Comparison of ENCODE assay signal across 35 cellular contexts in genomic region chr3:99500485-99500884, GRCh38.
DNase-seq lines count a peak whose midpoint lies in the region; ATAC-seq and TF ChIP-seq lines count a peak whose summit lies in the region.
"Had no signal": no experiment of that assay in that cellular context is flagged by ENCODE, and none has a peak within 500 bp of the region (broad histone marks: within the 10 kb centered on the region; RNA-seq: fewer than 3 reads in every experiment).

No MANE protein-coding gene starts in this region.

- H3K27me3 ChIP-seq in right atrium auricular region (no peaks in the 10 kb centered on the region), heart right ventricle (no peaks in the 10 kb centered on the region)
- H3K27me3 ChIP-seq: esophagus muscularis mucosa, right lobe of liver had no signal

- peaks cover 79% of the 10 kb centered on the region for H3K4me1 Mint-ChIP-seq in osteocyte (ENCODE audit: unreplicated experiment)
- H3K4me1 Mint-ChIP-seq: activated CD8-positive, alpha-beta memory T cell treated with anti-CD3 and anti-CD28 coated beads, Interleukin-2, amount 10 ng/mL, durations not matched to agents 7 days and 5 days; activated naive CD8-positive, alpha-beta T cell treated with anti-CD3 and anti-CD28 coated beads, Interleukin-2, amount 10 ng/mL, durations not matched to agents 7 days and 5 days; T-helper 17 cell had no signal

- DNase-seq in Right ventricle myocardium superior (no peak), right atrium auricular region (ENCODE audit: low spot score) (no peak), heart right ventricle (no peak), osteocyte (ENCODE audit: extremely low spot score, unreplicated experiment) (no peak), NCI-H2081 treated with DMSO at 0.1 percent for 48 hours (lab: John Stamatoyannopoulos, UW) (no peak), COLO668 (lab: John Stamatoyannopoulos, UW; ENCODE audit: unreplicated experiment) (no peak), NCI-H2107 treated with DMSO at 0.1 percent for 48 hours (lab: John Stamatoyannopoulos, UW; ENCODE audit: unreplicated experiment) (no peak)
- DNase-seq: activated CD8-positive, alpha-beta memory T cell treated with anti-CD3 and anti-CD28 coated beads, Interleukin-2, amount 10 ng/mL, durations not matched to agents 7 days and 5 days; activated gamma-delta T cell treated with Interleukin-2 at 50 U/mL for 16 hours; activated naive CD8-positive, alpha-beta T cell treated with anti-CD3 and anti-CD28 coated beads, Interleukin-2, amount 10 ng/mL, durations not matched to agents 7 days and 5 days; activated T-cell treated with anti-CD3 and anti-CD28 coated beads, Interleukin-2, amount 50 U/mL, for 48 hours; caudate nucleus; DMS79; endodermal cell; foreskin melanocyte; HCEC 1CT; hippocampal formation; Karpas-422; mesendoderm; NCI-H1417; NCI-H2029 treated with DMSO at 0.1 percent for 48 hours; NCI-H226; NCI-H69; posterior cingulate gyrus; right lobe of liver; stimulated activated CD4-positive, alpha-beta T cell treated with anti-CD3 and anti-CD28 coated beads, Interleukin-12 subunit alpha, Interleukin-12 subunit beta, amount 100 ng/mL, for 4 hours; stimulated activated CD4-positive, alpha-beta T cell treated with anti-CD3 and anti-CD28 coated beads, Interleukin-4, amount 100 ng/mL, for 1 hour; T-helper 17 cell; trophoblast cell had no signal

- H3K4me1 ChIP-seq in right atrium auricular region: peaks cover 0 to 31% of the 10 kb centered on the region in 2 donors
- H3K4me1 ChIP-seq in heart right ventricle: peaks cover 4 to 51% (median 38%) of the 10 kb centered on the region in 9 donors
- H3K4me1 ChIP-seq: right lobe of liver had no signal

- peaks cover 21% of the 10 kb centered on the region for H3K36me3 Mint-ChIP-seq in osteocyte (ENCODE audit: unreplicated experiment)
- H3K36me3 Mint-ChIP-seq: activated CD8-positive, alpha-beta memory T cell treated with anti-CD3 and anti-CD28 coated beads, Interleukin-2, amount 10 ng/mL, durations not matched to agents 7 days and 5 days; activated naive CD8-positive, alpha-beta T cell treated with anti-CD3 and anti-CD28 coated beads, Interleukin-2, amount 10 ng/mL, durations not matched to agents 7 days and 5 days; CD14-positive monocyte had no signal

- TF ChIP-seq CTCF in right atrium auricular region (IDR thresholded peaks at IDR 0.05): no peak
- TF ChIP-seq CTCF in heart right ventricle (IDR thresholded peaks at IDR 0.05): no peak
- no peak for TF ChIP-seq CTCF in osteocyte (IDR thresholded peaks at IDR 0.05)

- 16 to 19% methylated on average over 5 of the region's 5 CpGs for WGBS in heart right ventricle, 2 donors

- peak overlapping the region; percentile 95 for H3K27ac Mint-ChIP-seq in osteocyte (ENCODE audit: unreplicated experiment)
- H3K27ac Mint-ChIP-seq: activated CD8-positive, alpha-beta memory T cell treated with anti-CD3 and anti-CD28 coated beads, Interleukin-2, amount 10 ng/mL, durations not matched to agents 7 days and 5 days; activated naive CD8-positive, alpha-beta T cell treated with anti-CD3 and anti-CD28 coated beads, Interleukin-2, amount 10 ng/mL, durations not matched to agents 7 days and 5 days; CD14-positive monocyte; endodermal cell; T-helper 17 cell had no signal

- peak overlapping the region in 1 of 2 donors; percentile 12 for H3K27ac ChIP-seq in right atrium auricular region
- peak overlapping the region in 5 of 10 donors; percentile 9 to 60 (median 41) for H3K27ac ChIP-seq in heart right ventricle
- H3K27ac ChIP-seq: esophagus muscularis mucosa, right lobe of liver, SK-N-MC had no signal

- ATAC-seq in Right ventricle myocardium superior (ENCODE audit: poor library complexity) (peak; percentile 61), heart right ventricle (peak; percentile 34 to 72 (median 64)), GM18519 (IDR thresholded peaks at IDR 0.05; ENCODE audit: low FRiP score, unreplicated experiment) (no peak)
- ATAC-seq: activated CD8-positive, alpha-beta memory T cell treated with anti-CD3 and anti-CD28 coated beads, Interleukin-2, amount 10 ng/mL, durations not matched to agents 7 days and 5 days; left lobe of liver; T-helper 17 cell had no signal

- H3K36me3 ChIP-seq in right atrium auricular region (no peaks in the 10 kb centered on the region), heart right ventricle (no peaks in the 10 kb centered on the region)
- H3K36me3 ChIP-seq: esophagus muscularis mucosa, right lobe of liver had no signal

- H3K27me3 Mint-ChIP-seq in osteocyte (ENCODE audit: unreplicated experiment): no peaks in the 10 kb centered on the region
- H3K27me3 Mint-ChIP-seq: activated CD8-positive, alpha-beta memory T cell treated with anti-CD3 and anti-CD28 coated beads, Interleukin-2, amount 10 ng/mL, durations not matched to agents 7 days and 5 days; T-helper 17 cell had no signal

- intact Hi-C loops in Right ventricle myocardium superior (cut with DNase I): loop anchor here (5.0 kb wide), 1 partner anchor 252 kb away; no protein-coding TSS in a partner anchor
- intact Hi-C loops in heart right ventricle (cut with DNase I): loop anchor here in 7 of 10 donors (2.0 to 10.0 kb wide), 10 partner anchors 42 to 476 kb away; partner anchors contain the start of gene COL8A1 (in 1 of the 7)

- peaks cover 0 to 5% of the 10 kb centered on the region in 2 donors for H3K9me3 ChIP-seq in right atrium auricular region
- H3K9me3 ChIP-seq in heart right ventricle: peaks cover 0 to 19% (median 8%) of the 10 kb centered on the region in 11 donors
- H3K9me3 ChIP-seq: esophagus muscularis mucosa, right lobe of liver had no signal

- H3K4me3 ChIP-seq in right atrium auricular region (no peak overlapping the region), heart right ventricle (peak overlapping the region in 3 of 10 donors; percentile 2 to 28 (median 5))
- H3K4me3 ChIP-seq: esophagus muscularis mucosa, right lobe of liver, SK-N-MC had no signal

- peaks cover 8% of the 10 kb centered on the region for H3K9me3 Mint-ChIP-seq in osteocyte (ENCODE audit: unreplicated experiment)
- H3K9me3 Mint-ChIP-seq: CD14-positive monocyte, endodermal cell had no signal

- no peak overlapping the region for H3K4me3 Mint-ChIP-seq in osteocyte (ENCODE audit: unreplicated experiment)
- H3K4me3 Mint-ChIP-seq: activated CD8-positive, alpha-beta memory T cell treated with anti-CD3 and anti-CD28 coated beads, Interleukin-2, amount 10 ng/mL, durations not matched to agents 7 days and 5 days; activated naive CD8-positive, alpha-beta T cell treated with anti-CD3 and anti-CD28 coated beads, Interleukin-2, amount 10 ng/mL, durations not matched to agents 7 days and 5 days; CD14-positive monocyte; endodermal cell; neural crest cell; T-helper 17 cell had no signal
